ENCODE assay signal across 7 cellular contexts in genomic region chr3:44821206-44821605, GRCh38. TPM values are rescaled to one million over a fixed set of nuclear protein-coding genes. Genes with fewer than 3 reads are reported as not detected.
"Had no signal": no experiment of that assay in that cellular context is flagged by ENCODE, and none has a peak within 500 bp of the region (broad histone marks: within the 10 kb centered on the region; RNA-seq: fewer than 3 reads in every experiment).

No MANE protein-coding gene starts in this region.

RNA-seq across cellular contexts. Expression of gene TGM4, which starts 53.2 kb away (rescaled TPM):
- total RNA-seq: GM23248, GM23338, H1, H4, H7, H9, HFFc6 had no signal
